Comparison of ENCODE assay signal across 1 cellular context in genomic region chr2:41962912-41963652, GRCh38.
TF ChIP-seq lines count a peak whose summit lies in the region.

No MANE protein-coding gene starts in this region.

TF ChIP-seq in GM23338, 12 proteins besides CTCF, POLR2A, EP300 and RAD21 (continued from another document):
- TF ChIP-seq ZNF462 (CRISPR knock-in tag; IDR thresholded peaks at IDR 0.05) (no peak), EZH2 (IDR thresholded peaks at IDR 0.05; ENCODE audit: low read depth, unreplicated experiment) (no peak), POLR2AphosphoS5 (IDR thresholded peaks at IDR 0.05; ENCODE audit: low read depth) (no peak), REST (IDR thresholded peaks at IDR 0.05; ENCODE audit: unreplicated experiment) (no peak), ZNF331 (CRISPR knock-in tag; IDR thresholded peaks at IDR 0.05; ENCODE audit: low read depth) (no peak)
TF ChIP-seq in GM23338: peak in this region for 0.
